In genomic region chr5:59666709-59667108, GRCh38 we compare ENCODE assay signal across 1 cellular context.
TF ChIP-seq lines count a peak whose summit lies in the region.

No MANE protein-coding gene starts in this region.

TF ChIP-seq in GM12878, 131 proteins besides CTCF, POLR2A, EP300 and RAD21 (continued from another document):
- TF ChIP-seq NKRF (conservative IDR thresholded peaks at IDR 0.05) (no peak), IRF5 (IDR thresholded peaks at IDR 0.05; ENCODE audit: borderline replicate concordance) (no peak), DPF2 (IDR thresholded peaks at IDR 0.05) (no peak), GATAD2B (conservative IDR thresholded peaks at IDR 0.05; ENCODE audit: low read depth) (no peak), USF2 (IDR thresholded peaks at IDR 0.05; ENCODE audit: borderline replicate concordance, low read depth, low read length) (no peak), MTA2 (IDR thresholded peaks at IDR 0.05; ENCODE audit: low read depth) (no peak), POU2F2 (IDR thresholded peaks at IDR 0.05; ENCODE audit: borderline replicate concordance, low read depth, low read length) (no peak), SREBF2 (IDR thresholded peaks at IDR 0.05; ENCODE audit: low read length) (no peak), ZNF687 (IDR thresholded peaks at IDR 0.05) (no peak), ETV6 (conservative IDR thresholded peaks at IDR 0.05 in 1 of 2, IDR thresholded peaks at IDR 0.05 in 1 of 2; ENCODE audit: borderline replicate concordance in 1 of 2, low read depth in 1 of 2) (no peak), MTA3 (IDR thresholded peaks at IDR 0.05; ENCODE audit: borderline replicate concordance, low read length) (no peak), CREB1 (IDR thresholded peaks at IDR 0.05; ENCODE audit: low read depth) (no peak), SMAD5 (IDR thresholded peaks at IDR 0.05; ENCODE audit: low read depth) (no peak)
